Comparison of ENCODE assay signal across 11 cellular contexts in genomic region chr5:181104606-181105005, GRCh38. TPM values are rescaled to one million over a fixed set of nuclear protein-coding genes. Genes with fewer than 3 reads are reported as not detected.
A peak's percentile ranks its signal among the peaks of the same experiment; 100 is the strongest.
DNase-seq lines count a peak whose midpoint lies in the region; ATAC-seq, FAIRE-seq and TF ChIP-seq lines count a peak whose summit lies in the region.
"Not testable (repeated sequence)": the region's sequence is repeated elsewhere in the genome, so short reads cannot be mapped to it uniquely, and the experiment has no call there.
"Had no signal": no experiment of that assay in that cellular context is flagged by ENCODE, and none has a peak within 500 bp of the region (broad histone marks: within the 10 kb centered on the region; RNA-seq: fewer than 3 reads in every experiment).

No MANE protein-coding gene starts in this region.

- not testable (repeated sequence) for H4K91ac ChIP-seq in H1 (replicated peaks; ENCODE audit: insufficient read length, low read length)

- H3K27ac Mint-ChIP-seq in GM23338, memory B cell: not testable (repeated sequence)
- H3K27ac Mint-ChIP-seq in activated naive CD4-positive, alpha-beta T cell treated with anti-CD3 and anti-CD28 coated beads, Interleukin-2, amount 10 ng/mL, durations not matched to agents 7 days and 5 days: peak overlapping the region; percentile 78

- not testable (repeated sequence) for H2BK20ac ChIP-seq in H1 (ENCODE audit: low read length)

- H3K56ac ChIP-seq in H1 (replicated peaks; ENCODE audit: insufficient read length, low read depth, low read length): not testable (repeated sequence)

- H3K27me3 Mint-ChIP-seq in GM23338 (ENCODE audit: insufficient read depth, low read depth, poor library complexity) (peaks cover 34% of the 10 kb centered on the region), memory B cell (peaks cover 30% of the 10 kb centered on the region)
- peaks cover 66% of the 10 kb centered on the region for H3K27me3 Mint-ChIP-seq in activated naive CD4-positive, alpha-beta T cell treated with anti-CD3 and anti-CD28 coated beads, Interleukin-2, amount 10 ng/mL, durations not matched to agents 7 days and 5 days

- not testable (repeated sequence) for TF ChIP-seq POLR2A in H1 (IDR thresholded peaks at IDR 0.05; ENCODE audit: control extremely low read depth in 1 of 2, low read depth in 2 of 2, low read length in 2 of 2)

- not testable (repeated sequence) for H4K5ac ChIP-seq in H1 (ENCODE audit: insufficient read length, low read depth, low read length)

- H3K79me1 ChIP-seq in H1 (ENCODE audit: low read depth, low read length): not testable (repeated sequence)

- not testable (repeated sequence) for H3K27ac ChIP-seq in GM23338 (ENCODE audit: low read depth); RWPE2 (ENCODE audit: poor library complexity, severe bottlenecking); H1 (ENCODE audit: low read depth, low read length); upper lobe of right lung

- H3K9me3 ChIP-seq in RWPE2 (ENCODE audit: severe bottlenecking); H1 (ENCODE audit: insufficient read depth in 2 of 2, low read depth in 1 of 2, low read length in 1 of 2); upper lobe of right lung: not testable (repeated sequence)

- TF ChIP-seq RAD21 in H1 (IDR thresholded peaks at IDR 0.05 in 1 of 2, conservative IDR thresholded peaks at IDR 0.05 in 1 of 2; ENCODE audit: low read depth in 2 of 2, low read length in 2 of 2): not testable (repeated sequence)

- CTCF ChIA-PET in activated naive CD4-positive, alpha-beta T cell treated with anti-CD3 and anti-CD28 coated beads, Interleukin-2, amount 10 ng/mL, durations not matched to agents 7 days and 5 days (lab: Charles Lee): not testable (repeated sequence)
- CTCF ChIA-PET in H1 (lab: Charles Lee; ENCODE audit: partially characterized antibody): interaction anchor here (1.5 kb wide), 1 partner anchor 23 kb away, joined by 4 read pairs; no protein-coding TSS in a partner anchor

- peaks cover 35% of the 10 kb centered on the region for H3K27me3 ChIP-seq in GM23338 (ENCODE audit: insufficient read depth)
- not testable (repeated sequence) for H3K27me3 ChIP-seq in RWPE2 (ENCODE audit: insufficient read depth, poor library complexity, severe bottlenecking)
- peaks cover 11 to 25% (median 19%) of the 10 kb centered on the region in 4 experiments for H3K27me3 ChIP-seq in H1 (replicated peaks in 1 of 4; ENCODE audit: control insufficient read depth in 3 of 4, extremely low read depth in 1 of 4, insufficient read depth in 3 of 4, low read length in 3 of 4)
- peaks cover 44% of the 10 kb centered on the region for H3K27me3 ChIP-seq in upper lobe of right lung

- not testable (repeated sequence) for FAIRE-seq in H1 (lab: Jason Lieb, UNC)

- not testable (repeated sequence) for H2BK5ac ChIP-seq in H1 (ENCODE audit: low read depth, low read length)

- not testable (repeated sequence) for H2BK120ac ChIP-seq in H1 (replicated peaks; ENCODE audit: low read depth, low read length)

- H3K14ac ChIP-seq in H1 (ENCODE audit: insufficient read length): not testable (repeated sequence)

- H3K9ac ChIP-seq in H1 (replicated peaks in 1 of 4; ENCODE audit: extremely low read depth in 1 of 4, low read depth in 3 of 4, low read length in 3 of 4): not testable (repeated sequence)

- not testable (repeated sequence) for TF ChIP-seq EP300 in H1 (IDR thresholded peaks at IDR 0.05; ENCODE audit: borderline replicate concordance in 1 of 2, low read depth in 2 of 2, low read length in 2 of 2)

- H4K8ac ChIP-seq in H1 (ENCODE audit: extremely low read depth, insufficient read depth, low read length): not testable (repeated sequence)

- H2AK5ac ChIP-seq in H1 (ENCODE audit: low read depth, low read length): not testable (repeated sequence)

- not testable (repeated sequence) for H3F3A ChIP-seq in GM23338 (replicated peaks; ENCODE audit: low read depth)

- H2BK12ac ChIP-seq in H1 (ENCODE audit: low read depth, low read length): not testable (repeated sequence)

- not testable (repeated sequence) for H2BK15ac ChIP-seq in H1 (ENCODE audit: low read length)

- H3K4me1 Mint-ChIP-seq in GM23338: peaks cover 30% of the 10 kb centered on the region
- H3K4me1 Mint-ChIP-seq in activated naive CD4-positive, alpha-beta T cell treated with anti-CD3 and anti-CD28 coated beads, Interleukin-2, amount 10 ng/mL, durations not matched to agents 7 days and 5 days; memory B cell: not testable (repeated sequence)

- H4K20me1 ChIP-seq in GM23338 (replicated peaks; ENCODE audit: insufficient read depth); H1 (replicated peaks in 1 of 2; ENCODE audit: control insufficient read depth in 1 of 2, insufficient read depth in 2 of 2, low read length in 2 of 2): not testable (repeated sequence)

- H3K36me3 ChIP-seq in GM23338 (ENCODE audit: insufficient read depth); RWPE2 (ENCODE audit: low read depth); H1 (ENCODE audit: control insufficient read depth in 2 of 4, insufficient read depth in 4 of 4, low read length in 3 of 4); upper lobe of right lung: not testable (repeated sequence)

- not testable (repeated sequence) for H3K9me2 ChIP-seq in GM23338 (ENCODE audit: insufficient read depth)

- not testable (repeated sequence) for H3K79me2 ChIP-seq in GM23338 (replicated peaks; ENCODE audit: insufficient read depth); H1 (ENCODE audit: control insufficient read depth in 1 of 2, insufficient read depth in 2 of 2, low read length in 2 of 2)

- WGBS in H1 (ENCODE audit: extremely low coverage in 1 of 2, insufficient coverage in 1 of 2, insufficient read length in 1 of 2, insufficient replicate concordance in 2 of 2, low coverage in 1 of 2, low lambda C conversion rate in 2 of 2, missing lambda C conversion rate in 1 of 2), 2 experiments: 58% methylated on average over 10 of the region's 10 CpGs; no CpG with 5 or more reads in 1 of the 2 experiments

- H3K4me2 ChIP-seq in GM23338 (peak overlapping the region; percentile 78), H1 (ENCODE audit: insufficient read depth in 1 of 2, low read depth in 2 of 2, low read length in 2 of 2) (peak overlapping the region; percentile 60 to 69; a peak in 3 of 4 replicates)

- H3K9me3 Mint-ChIP-seq in GM23338; activated naive CD4-positive, alpha-beta T cell treated with anti-CD3 and anti-CD28 coated beads, Interleukin-2, amount 10 ng/mL, durations not matched to agents 7 days and 5 days; memory B cell: not testable (repeated sequence)

- not testable (repeated sequence) for DNase-seq in GM23338 (ENCODE audit: low spot score); activated naive CD4-positive, alpha-beta T cell treated with anti-CD3 and anti-CD28 coated beads, Interleukin-2, amount 10 ng/mL, durations not matched to agents 7 days and 5 days; H1 (ENCODE audit: low read depth in 1 of 2, low spot score in 2 of 2); memory B cell (ENCODE audit: low spot score in 2 of 2)
- DNase-seq in RWPE2 (ENCODE audit: low spot score) (peak; percentile 27), upper lobe of right lung (peak; percentile 49)
- peak; percentile 52 for DNase-seq in activated CD8-positive, alpha-beta memory T cell treated with anti-CD3 and anti-CD28 coated beads for 24 hours

- not testable (repeated sequence) for ATAC-seq in GM23338; RWPE2 (ENCODE audit: low read depth); memory B cell (ENCODE audit: low read depth); upper lobe of right lung

- H3K36me3 Mint-ChIP-seq in GM23338 (ENCODE audit: low read depth); activated naive CD4-positive, alpha-beta T cell treated with anti-CD3 and anti-CD28 coated beads, Interleukin-2, amount 10 ng/mL, durations not matched to agents 7 days and 5 days; memory B cell: not testable (repeated sequence)

- not testable (repeated sequence) for H3K23ac ChIP-seq in H1 (ENCODE audit: insufficient read length)

- intact Hi-C loops in upper lobe of right lung (cut with DNase I): not testable (repeated sequence)

- peaks cover 16% of the 10 kb centered on the region for H3K4me1 ChIP-seq in GM23338 (ENCODE audit: insufficient read depth)
- H3K4me1 ChIP-seq in RWPE2 (ENCODE audit: insufficient read depth, poor library complexity, severe bottlenecking); upper lobe of right lung: not testable (repeated sequence)
- H3K4me1 ChIP-seq in H1 (replicated peaks in 1 of 4; ENCODE audit: control insufficient read depth in 3 of 4, insufficient read depth in 4 of 4, low read length in 3 of 4): peaks cover 0 to 12% (median 7%) of the 10 kb centered on the region in 4 experiments; a peak in 6 of 7 replicates

- POLR2A ChIA-PET in H1 (lab: Charles Lee; ENCODE audit: partially characterized antibody): not testable (repeated sequence)

- not testable (repeated sequence) for H3K23me2 ChIP-seq in H1 (ENCODE audit: low read depth, low read length)

- H3K4me3 ChIP-seq in GM23338 (peak overlapping the region; percentile 51; the same call in 1 of the 2 replicates), H1 (ENCODE audit: extremely low read depth in 1 of 4, insufficient read depth in 2 of 4, low read depth in 3 of 4, low read length in 4 of 4) (peak overlapping the region in 2 of 4 experiments; percentile 50 to 55; a peak in 2 of 8 replicates)
- not testable (repeated sequence) for H3K4me3 ChIP-seq in RWPE2 (ENCODE audit: severe bottlenecking); upper lobe of right lung

- H3K18ac ChIP-seq in H1 (ENCODE audit: extremely low read depth, low read length): not testable (repeated sequence)

- H3K4ac ChIP-seq in H1 (replicated peaks; ENCODE audit: insufficient read length, low read depth, low read length): not testable (repeated sequence)

- not testable (repeated sequence) for H2AFZ ChIP-seq in GM23338; H1 (ENCODE audit: low read length)

- H3K4me3 Mint-ChIP-seq in GM23338 (peak overlapping the region; percentile 78), memory B cell (peak overlapping the region; percentile 57)
- H3K4me3 Mint-ChIP-seq in activated naive CD4-positive, alpha-beta T cell treated with anti-CD3 and anti-CD28 coated beads, Interleukin-2, amount 10 ng/mL, durations not matched to agents 7 days and 5 days: not testable (repeated sequence)

- TF ChIP-seq CTCF in GM23338 (conservative IDR thresholded peaks at IDR 0.05; ENCODE audit: low read depth in 2 of 2); RWPE2 (IDR thresholded peaks at IDR 0.05; ENCODE audit: poor library complexity, severe bottlenecking); H1 (IDR thresholded peaks at IDR 0.05; ENCODE audit: control extremely low read depth in 1 of 3, insufficient read depth in 1 of 3, low read depth in 1 of 3, low read length in 3 of 3); upper lobe of right lung (IDR thresholded peaks at IDR 0.05): not testable (repeated sequence)

RNA-seq across cellular contexts. Expression of gene OR2V1, which starts 26.4 kb away (rescaled TPM):
- total RNA-seq in GM23338 (2014; rRNA removed; shearing (Covaris generic)): not detected in 2 replicates
- polyA plus RNA-seq in GM23338 (2016; fragmentation: Nextera tagmentation; extraction: Ambion mirVana): not detected in 2 replicates
- total RNA-seq in H1 (2021; fragmentation: NEBNext Ultra II Directional; extraction: Animal tissue kit (Norgen Biotek cat#: 25700)): not detected in 2 replicates
- not detected in 2 replicates for polyA plus RNA-seq in H1 (2011; rRNA removed)
- polyA plus RNA-seq in H1 (2011; cell fraction: cytosol; rRNA removed): not detected
- polyA plus RNA-seq in H1 (2011; cell fraction: nucleus; rRNA removed): not detected
- polyA plus RNA-seq in H1 (2012, experiment 1 of 2): not detected in 4 replicates
- polyA plus RNA-seq in H1 (2012, experiment 2 of 2): not detected
- not detected for polyA plus RNA-seq in H1 (2013, experiment 1 of 2)
- not detected for polyA plus RNA-seq in H1 (2013, experiment 2 of 2)
- polyA minus RNA-seq in H1 (2011; rRNA and poly(A)+ RNA removed): not detected in 2 replicates
- polyA minus RNA-seq in H1 (2011; cell fraction: cytosol; rRNA and poly(A)+ RNA removed): not detected
- not detected for polyA minus RNA-seq in H1 (2011; cell fraction: nucleus; rRNA and poly(A)+ RNA removed)
- not detected for total RNA-seq in upper lobe of right lung
- total RNA-seq: CD8-positive, alpha-beta memory T cell; Daoy; HT1080; MCF 10A had no signal
- polyA plus RNA-seq: CD8-positive, alpha-beta memory T cell had no signal

RNA-seq across cellular contexts. Expression of gene OR2V2, which starts 42.8 kb away (rescaled TPM):
- not detected in 2 replicates for total RNA-seq in GM23338 (2014; rRNA removed; shearing (Covaris generic))
- polyA plus RNA-seq in GM23338 (2016; fragmentation: Nextera tagmentation; extraction: Ambion mirVana) (not detected in 2 replicates), H1 (2011; rRNA removed) (not detected in 2 replicates)
- total RNA-seq in H1 (2021; fragmentation: NEBNext Ultra II Directional; extraction: Animal tissue kit (Norgen Biotek cat#: 25700)): not detected in 2 replicates
- not detected for polyA plus RNA-seq in H1 (2011; cell fraction: cytosol; rRNA removed)
- not detected for polyA plus RNA-seq in H1 (2011; cell fraction: nucleus; rRNA removed)
- polyA plus RNA-seq in H1 (2012, experiment 1 of 2): not detected in 4 replicates
- polyA plus RNA-seq in H1 (2012, experiment 2 of 2): not detected
- polyA plus RNA-seq in H1 (2013, experiment 1 of 2): not detected
- not detected for polyA plus RNA-seq in H1 (2013, experiment 2 of 2)
- polyA minus RNA-seq in H1 (2011; rRNA and poly(A)+ RNA removed): not detected in 2 replicates
- not detected for polyA minus RNA-seq in H1 (2011; cell fraction: cytosol; rRNA and poly(A)+ RNA removed)
- not detected for polyA minus RNA-seq in H1 (2011; cell fraction: nucleus; rRNA and poly(A)+ RNA removed)
- total RNA-seq in upper lobe of right lung: not detected
- total RNA-seq: CD8-positive, alpha-beta memory T cell; Daoy; HT1080; MCF 10A had no signal
- polyA plus RNA-seq: CD8-positive, alpha-beta memory T cell had no signal
